8 cellular contexts compared by ENCODE assay signal in genomic region chr1:37135032-37135431, GRCh38.
"Had no signal": no experiment of that assay in that cellular context is flagged by ENCODE, and none has a peak within 500 bp of the region (broad histone marks: within the 10 kb centered on the region; RNA-seq: fewer than 3 reads in every experiment).

No MANE protein-coding gene starts in this region.

- H3K27ac Mint-ChIP-seq: H9 had no signal

- H3K4me3 Mint-ChIP-seq: H9 had no signal

- ATAC-seq: K562 had no signal

- H3K9ac ChIP-seq: GM23248 had no signal

- H3K4me1 Mint-ChIP-seq: H9 had no signal

- H3K27ac ChIP-seq: GM23248 had no signal

- DNase-seq: GM23248, GOT3, H9, HCEC 1CT, IMR-90, KG1 had no signal

- FAIRE-seq: HTR-8/SVneo, K562 had no signal

- H2AFZ ChIP-seq: GM23248 had no signal

- H3K4me3 ChIP-seq: GM23248, K562 had no signal

- H3K9me3 Mint-ChIP-seq: H9 had no signal
